In the genomic region with DNA sequence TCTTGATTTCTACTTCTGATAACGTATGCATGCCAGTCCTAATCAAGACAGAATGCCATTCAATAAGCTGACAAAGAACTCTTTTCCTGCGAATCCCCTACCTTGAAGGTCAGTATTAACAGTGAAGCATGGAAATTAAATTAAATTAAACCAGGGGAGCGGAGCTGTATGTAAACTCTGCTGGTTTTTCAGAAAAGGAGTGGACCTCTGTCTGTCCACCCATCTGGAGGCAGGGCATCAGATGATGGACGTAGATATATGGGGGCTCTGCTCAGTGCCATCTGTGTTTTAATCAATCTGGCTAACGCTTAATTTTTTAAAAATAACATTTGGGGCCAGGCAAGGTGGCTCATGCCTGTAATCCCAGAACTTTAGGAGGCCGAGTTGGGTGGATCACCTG, we compare ENCODE assay signal across 21 cellular contexts.
DNase-seq lines count a peak whose midpoint lies in the region; ATAC-seq and TF ChIP-seq lines count a peak whose summit lies in the region.
"Had no signal": no experiment of that assay in that cellular context is flagged by ENCODE, and none has a peak within 500 bp of the region (broad histone marks: within the 10 kb centered on the region; RNA-seq: fewer than 3 reads in every experiment).

No MANE protein-coding gene starts in this region.

- H3K36me3 Mint-ChIP-seq in neural progenitor cell = peaks cover 11% of the 10 kb centered on the region
- H3K36me3 Mint-ChIP-seq in activated CD4-positive, alpha-beta T cell treated with anti-CD3 and anti-CD28 coated beads, Interleukin-2, amount 10 ng/mL, durations not matched to agents 7 days and 5 days (ENCODE audit: low read depth) = no peaks in the 10 kb centered on the region
- H3K36me3 Mint-ChIP-seq: CD8-positive, alpha-beta T cell had no signal

- CTCF ChIA-PET in activated CD4-positive, alpha-beta T cell treated with anti-CD3 and anti-CD28 coated beads, Interleukin-2, amount 10 ng/mL, durations not matched to agents 7 days and 5 days (lab: Charles Lee) = no interaction called here

- H3K27me3 Mint-ChIP-seq in neural progenitor cell (ENCODE audit: insufficient read depth, low read depth) = peaks cover 7% of the 10 kb centered on the region
- peaks cover 6% of the 10 kb centered on the region for H3K27me3 Mint-ChIP-seq in activated CD4-positive, alpha-beta T cell treated with anti-CD3 and anti-CD28 coated beads, Interleukin-2, amount 10 ng/mL, durations not matched to agents 7 days and 5 days

- peaks cover 14% of the 10 kb centered on the region for H3F3A ChIP-seq in neural progenitor cell (ENCODE audit: low read depth)

- peak overlapping the region; percentile 26 for H3K4me3 Mint-ChIP-seq in neural progenitor cell
- H3K4me3 Mint-ChIP-seq in activated CD4-positive, alpha-beta T cell treated with anti-CD3 and anti-CD28 coated beads, Interleukin-2, amount 10 ng/mL, durations not matched to agents 7 days and 5 days = no peak overlapping the region
- H3K4me3 Mint-ChIP-seq: CD8-positive, alpha-beta T cell had no signal

- no peaks in the 10 kb centered on the region for H3K27me3 ChIP-seq in right atrium auricular region
- H3K27me3 ChIP-seq in hepatocyte = no peaks in the 10 kb centered on the region
- H3K27me3 ChIP-seq in neural progenitor cell = no peaks in the 10 kb centered on the region
- H3K27me3 ChIP-seq in uterus = no peaks in the 10 kb centered on the region

- ATAC-seq in left ventricle myocardium superior (no peak), GM18511 (IDR thresholded peaks at IDR 0.05; ENCODE audit: unreplicated experiment) (no peak)
- ATAC-seq: CD8-positive, alpha-beta T cell; PC-3 had no signal

- H3K79me2 ChIP-seq in hepatocyte (peaks cover 60% of the 10 kb centered on the region), neural progenitor cell (ENCODE audit: low read depth) (peaks cover 18% of the 10 kb centered on the region)

- no peaks in the 10 kb centered on the region for H4K20me1 ChIP-seq in hepatocyte (ENCODE audit: insufficient read depth, poor library complexity, severe bottlenecking)
- peaks cover 29% of the 10 kb centered on the region for H4K20me1 ChIP-seq in neural progenitor cell (ENCODE audit: low read depth)

- H3K9me2 ChIP-seq in hepatocyte (replicated peaks; ENCODE audit: insufficient read depth) = no peaks in the 10 kb centered on the region

- intact Hi-C loops in left ventricle myocardium superior (cut with micrococcal nuclease) (no loop called here), uterus (cut with DNase I; ENCODE audit: low total_unique reads) (no loop called here)

- H3K9me3 ChIP-seq in right atrium auricular region (no peaks in the 10 kb centered on the region), hepatocyte (ENCODE audit: low read depth) (no peaks in the 10 kb centered on the region), neural progenitor cell (ENCODE audit: low read depth) (no peaks in the 10 kb centered on the region), uterus (no peaks in the 10 kb centered on the region)
- H3K9me3 ChIP-seq: Caco-2 had no signal

- no peak overlapping the region for H3K9ac ChIP-seq in neural progenitor cell

- H3K27ac ChIP-seq in right atrium auricular region (no peak overlapping the region), hepatocyte (peak overlapping the region; percentile 82), neural progenitor cell (no peak overlapping the region), uterus (peak overlapping the region; percentile 36 to 50)
- H3K27ac ChIP-seq: C4-2B had no signal

- H3K4me2 ChIP-seq in hepatocyte (peak overlapping the region; percentile 14), neural progenitor cell (no peak overlapping the region)

- H3K4me1 ChIP-seq in right atrium auricular region (peaks cover 0 to 18% of the 10 kb centered on the region in 2 donors), hepatocyte (ENCODE audit: insufficient read depth) (peaks cover 26% of the 10 kb centered on the region), neural progenitor cell (peaks cover 34% of the 10 kb centered on the region), uterus (peaks cover 9% of the 10 kb centered on the region in 2 donors)
- H3K4me1 ChIP-seq: Caco-2 had no signal

- H3K4me3 ChIP-seq in right atrium auricular region = no peak overlapping the region
- no peak overlapping the region for H3K4me3 ChIP-seq in hepatocyte
- H3K4me3 ChIP-seq in neural progenitor cell = no peak overlapping the region
- no peak overlapping the region for H3K4me3 ChIP-seq in uterus
- H3K4me3 ChIP-seq in foreskin fibroblast (ENCODE audit: low read depth in 1 of 2, low read length in 2 of 2) = no peak overlapping the region

- H3K27ac Mint-ChIP-seq in neural progenitor cell = peak overlapping the region; percentile 83
- H3K27ac Mint-ChIP-seq in activated CD4-positive, alpha-beta T cell treated with anti-CD3 and anti-CD28 coated beads, Interleukin-2, amount 10 ng/mL, durations not matched to agents 7 days and 5 days = no peak overlapping the region
- H3K27ac Mint-ChIP-seq: CD8-positive, alpha-beta T cell had no signal

- H2AFZ ChIP-seq in hepatocyte = no peak overlapping the region
- H2AFZ ChIP-seq in neural progenitor cell (replicated peaks) = no peak overlapping the region

- POLR2A ChIA-PET in activated CD4-positive, alpha-beta T cell treated with anti-CD3 and anti-CD28 coated beads, Interleukin-2, amount 10 ng/mL, durations not matched to agents 7 days and 5 days (lab: Charles Lee) = no interaction called here

- peaks cover 70% of the 10 kb centered on the region for H3K4me1 Mint-ChIP-seq in neural progenitor cell
- peaks cover 26% of the 10 kb centered on the region for H3K4me1 Mint-ChIP-seq in activated CD4-positive, alpha-beta T cell treated with anti-CD3 and anti-CD28 coated beads, Interleukin-2, amount 10 ng/mL, durations not matched to agents 7 days and 5 days

- TF ChIP-seq POLR2A in uterus (IDR thresholded peaks at IDR 0.05) = no peak

- H3K36me3 ChIP-seq in right atrium auricular region (no peaks in the 10 kb centered on the region), hepatocyte (replicated peaks; ENCODE audit: insufficient read depth, low read depth) (no peaks in the 10 kb centered on the region), neural progenitor cell (no peaks in the 10 kb centered on the region), uterus (no peaks in the 10 kb centered on the region)

- no peaks in the 10 kb centered on the region for H3K9me3 Mint-ChIP-seq in neural progenitor cell
- H3K9me3 Mint-ChIP-seq in activated CD4-positive, alpha-beta T cell treated with anti-CD3 and anti-CD28 coated beads, Interleukin-2, amount 10 ng/mL, durations not matched to agents 7 days and 5 days = no peaks in the 10 kb centered on the region
- H3K9me3 Mint-ChIP-seq: CD8-positive, alpha-beta T cell had no signal

- WGBS in hepatocyte (ENCODE audit: low lambda C conversion rate, missing lambda C conversion rate) = 75% methylated on average over 6 of the region's 6 CpGs

- TF ChIP-seq CTCF in right atrium auricular region (IDR thresholded peaks at IDR 0.05) = no peak
- no peak for TF ChIP-seq CTCF in hepatocyte (IDR thresholded peaks at IDR 0.05; ENCODE audit: poor library complexity)
- TF ChIP-seq CTCF in neural progenitor cell (IDR thresholded peaks at IDR 0.05) = no peak
- TF ChIP-seq CTCF in uterus (IDR thresholded peaks at IDR 0.05) = no peak
- no peak for TF ChIP-seq CTCF in foreskin fibroblast (IDR thresholded peaks at IDR 0.05; ENCODE audit: low read depth, low read length)

- DNase-seq in right atrium auricular region (ENCODE audit: low spot score) (peak; percentile 1), left ventricle myocardium superior (no peak), hepatocyte (ENCODE audit: low spot score) (no peak), neural progenitor cell (ENCODE audit: low spot score) (no peak), uterus (no peak), foreskin fibroblast (no peak)
- DNase-seq in activated CD4-positive, alpha-beta T cell treated with anti-CD3 and anti-CD28 coated beads, Interleukin-2, amount 10 ng/mL, durations not matched to agents 7 days and 5 days = no peak
- DNase-seq: Caco-2; CD8-positive, alpha-beta T cell; HCEC 1CT; KG1; MM.1S; NCI-H1694; NCI-H2029 treated with DMSO at 0.1 percent for 48 hours; NCI-H446 treated with DMSO at 0.1 percent for 48 hours; NCI-H526; NCI-H82; NK-92 treated with Interleukin-12 subunit alpha and Interleukin-12 subunit beta, amount 100 ng/mL, for 24 hours; PC-3 had no signal

Comparison
In these comparisons a context has a peak if more than half of its experiments do, and no peak if none do; other contexts are left out.
1. H3K27ac ChIP-seq: peak in hepatocyte (single experiment) and uterus (2 of 2); none in right atrium auricular region (0 of 2) and neural progenitor cell (single experiment).